In the genomic region with DNA sequence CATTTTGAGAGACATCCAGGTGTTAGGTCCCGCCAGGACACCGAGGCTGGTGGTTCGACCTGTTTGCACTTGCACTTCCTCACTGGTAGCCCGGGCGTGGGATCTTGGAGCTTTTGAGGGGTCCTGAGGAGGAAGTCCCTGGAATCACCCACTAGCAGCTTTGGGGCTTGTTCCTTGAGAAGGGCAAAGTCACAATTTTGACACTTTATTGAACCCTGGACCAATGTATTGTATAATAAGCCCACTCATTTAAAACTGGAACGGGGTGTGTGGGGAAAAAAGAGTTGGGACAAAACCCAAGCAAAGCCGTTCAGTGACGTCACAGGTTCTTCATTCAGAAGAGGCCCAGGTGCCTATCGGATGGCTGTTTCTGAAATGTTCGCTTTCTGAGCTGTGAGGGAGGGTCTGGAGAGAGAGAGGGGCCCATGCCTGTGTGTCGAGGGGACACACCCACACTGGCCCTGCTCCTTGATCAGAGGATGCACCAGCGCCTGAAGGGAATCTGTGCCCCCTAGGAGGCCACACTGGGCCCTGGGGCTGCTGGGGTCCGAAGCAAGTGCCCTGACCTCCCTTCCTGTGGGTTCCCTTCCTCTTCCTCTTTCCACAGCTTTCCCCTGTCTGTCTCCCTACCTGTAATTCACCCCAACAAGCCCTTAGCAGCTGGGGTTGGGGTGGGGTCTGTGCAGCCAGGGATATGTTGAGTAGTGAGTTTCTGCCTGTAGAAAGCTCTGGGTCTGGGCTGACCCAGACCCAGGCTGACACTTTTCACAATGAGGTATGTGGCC, we compare ENCODE assay signal across 8 cellular contexts. TPM values are rescaled to one million over a fixed set of nuclear protein-coding genes. Genes with fewer than 3 reads are reported as not detected.
A peak's percentile ranks its signal among the peaks of the same experiment; 100 is the strongest.
DNase-seq lines count a peak whose midpoint lies in the region; ATAC-seq and TF ChIP-seq lines count a peak whose summit lies in the region.

No MANE protein-coding gene starts in this region.

- H3K9me3 Mint-ChIP-seq in activated CD8-positive, alpha-beta memory T cell treated with anti-CD3 and anti-CD28 coated beads, Interleukin-2, amount 10 ng/mL, durations not matched to agents 7 days and 5 days (ENCODE audit: low read depth), result no peaks in the 10 kb centered on the region
- no peaks in the 10 kb centered on the region for H3K9me3 Mint-ChIP-seq in activated CD4-positive, alpha-beta memory T cell treated with anti-CD3 and anti-CD28 coated beads for 36 hours

- no peak for ATAC-seq in activated CD8-positive, alpha-beta memory T cell treated with anti-CD3 and anti-CD28 coated beads, Interleukin-2, amount 10 ng/mL, durations not matched to agents 7 days and 5 days
- no peak for ATAC-seq in HG03045 (IDR thresholded peaks at IDR 0.05; ENCODE audit: unreplicated experiment)

- H3K27me3 Mint-ChIP-seq in activated CD8-positive, alpha-beta memory T cell treated with anti-CD3 and anti-CD28 coated beads, Interleukin-2, amount 10 ng/mL, durations not matched to agents 7 days and 5 days, result no peaks in the 10 kb centered on the region
- no peaks in the 10 kb centered on the region for H3K27me3 Mint-ChIP-seq in activated CD4-positive, alpha-beta memory T cell treated with anti-CD3 and anti-CD28 coated beads for 36 hours

- CTCF ChIA-PET in activated CD8-positive, alpha-beta memory T cell treated with anti-CD3 and anti-CD28 coated beads, Interleukin-2, amount 10 ng/mL, durations not matched to agents 7 days and 5 days (lab: Charles Lee), result interaction anchor here (0.8 to 24.4 kb wide), 5 partner anchors 8 to 55 kb away, joined by 3 to 401 read pairs (median 4); no protein-coding TSS in a partner anchor
- CTCF ChIA-PET in activated CD4-positive, alpha-beta memory T cell treated with anti-CD3 and anti-CD28 coated beads for 36 hours (lab: Charles Lee), result interaction anchor here (0.6 to 7.1 kb wide), 3 partner anchors 10 to 85 kb away, joined by 3 to 78 read pairs (median 4); no protein-coding TSS in a partner anchor

- H3K4me1 Mint-ChIP-seq in activated CD8-positive, alpha-beta memory T cell treated with anti-CD3 and anti-CD28 coated beads, Interleukin-2, amount 10 ng/mL, durations not matched to agents 7 days and 5 days, result peaks cover 84% of the 10 kb centered on the region
- H3K4me1 Mint-ChIP-seq in activated CD4-positive, alpha-beta memory T cell treated with anti-CD3 and anti-CD28 coated beads for 36 hours (ENCODE audit: low read depth), result peaks cover 85% of the 10 kb centered on the region

- H3K27ac ChIP-seq in substantia nigra (ENCODE audit: low read depth, low read length, poor library complexity, severe bottlenecking), result peak overlapping the region; percentile 49

- intact Hi-C loops in activated CD4-positive, alpha-beta memory T cell treated with anti-CD3 and anti-CD28 coated beads for 36 hours (cut with micrococcal nuclease), result loop anchor here (10.0 kb wide), 1 partner anchor 284 kb away; the partner anchor contains the start of gene E2F6

- POLR2A ChIA-PET in activated CD4-positive, alpha-beta memory T cell treated with anti-CD3 and anti-CD28 coated beads for 36 hours (lab: Charles Lee), result interaction anchor here (1.2 kb wide), 1 partner anchor 8 kb away, joined by 4 read pairs; no protein-coding TSS in a partner anchor

- H3K4me3 ChIP-seq in fibroblast of the aortic adventitia (ENCODE audit: low read depth, low read length), result peak overlapping the region; percentile 40

- peak overlapping the region; percentile 96 for H3K27ac Mint-ChIP-seq in activated CD8-positive, alpha-beta memory T cell treated with anti-CD3 and anti-CD28 coated beads, Interleukin-2, amount 10 ng/mL, durations not matched to agents 7 days and 5 days
- peak overlapping the region; percentile 83 for H3K27ac Mint-ChIP-seq in activated CD4-positive, alpha-beta memory T cell treated with anti-CD3 and anti-CD28 coated beads for 36 hours

- TF ChIP-seq CTCF in fibroblast of the aortic adventitia (IDR thresholded peaks at IDR 0.05; ENCODE audit: insufficient read depth, low read length), result no peak

- DNase-seq in activated CD8-positive, alpha-beta memory T cell treated with anti-CD3 and anti-CD28 coated beads, Interleukin-2, amount 10 ng/mL, durations not matched to agents 7 days and 5 days, result no peak
- no peak for DNase-seq in activated CD8-positive, alpha-beta memory T cell treated with anti-CD3 and anti-CD28 coated beads for 24 hours
- no peak for DNase-seq in activated CD4-positive, alpha-beta memory T cell treated with anti-CD3 and anti-CD28 coated beads for 36 hours
- DNase-seq in fibroblast of the aortic adventitia (ENCODE audit: low read depth) (no peak), substantia nigra (lab: John Stamatoyannopoulos, UW) (peak in 1 of 49 donors; percentile 36), DMS153 treated with DMSO at 0.1 percent for 48 hours (lab: John Stamatoyannopoulos, UW; ENCODE audit: unreplicated experiment) (no peak), NCI-H69 (lab: John Stamatoyannopoulos, UW) (no peak)

- peak overlapping the region; percentile 92 for H3K4me3 Mint-ChIP-seq in activated CD8-positive, alpha-beta memory T cell treated with anti-CD3 and anti-CD28 coated beads, Interleukin-2, amount 10 ng/mL, durations not matched to agents 7 days and 5 days
- H3K4me3 Mint-ChIP-seq in activated CD4-positive, alpha-beta memory T cell treated with anti-CD3 and anti-CD28 coated beads for 36 hours, result peak overlapping the region; percentile 85

- H3K36me3 Mint-ChIP-seq in activated CD8-positive, alpha-beta memory T cell treated with anti-CD3 and anti-CD28 coated beads, Interleukin-2, amount 10 ng/mL, durations not matched to agents 7 days and 5 days, result peaks cover 6% of the 10 kb centered on the region
- H3K36me3 Mint-ChIP-seq in activated CD4-positive, alpha-beta memory T cell treated with anti-CD3 and anti-CD28 coated beads for 36 hours, result peaks cover 2% of the 10 kb centered on the region

RNA-seq across cellular contexts. Expression of gene LPIN1, which starts 2.6 kb away (rescaled TPM):
- total RNA-seq in activated CD8-positive, alpha-beta memory T cell treated with anti-CD3 and anti-CD28 coated beads, Interleukin-2, amount 10 ng/mL, durations not matched to agents 7 days and 5 days, result 10 to 100 TPM; 57.1 to 76.4 TPM
- total RNA-seq in activated CD4-positive, alpha-beta memory T cell treated with anti-CD3 and anti-CD28 coated beads for 36 hours, result 10 to 100 TPM; 41.1 to 48.0 TPM
- 50.4 and 157 TPM in 2 replicates for total RNA-seq in fibroblast of the aortic adventitia (ENCODE audit: low replicate concordance)
